Comparison of ENCODE assay signal across 8 cellular contexts in genomic region chr2:147082850-147083522, GRCh38.
DNase-seq lines count a peak whose midpoint lies in the region; ATAC-seq and TF ChIP-seq lines count a peak whose summit lies in the region.

No MANE protein-coding gene starts in this region.

- no peaks in the 10 kb centered on the region for H3K27me3 ChIP-seq in vagina

- TF ChIP-seq POLR2A in vagina (IDR thresholded peaks at IDR 0.05), result no peak

- DNase-seq in DMS114 treated with DMSO at 0.1 percent for 48 hours (lab: John Stamatoyannopoulos, UW; ENCODE audit: unreplicated experiment) (peak; percentile 4), NCI-H82 treated with DMSO at 0.1 percent for 48 hours (lab: John Stamatoyannopoulos, UW; ENCODE audit: unreplicated experiment) (peak; percentile 41), activated T-cell treated with anti-CD3 and anti-CD28 coated beads for 48 hours (ENCODE audit: low read depth) (peak; percentile 12), fibroblast of the conjunctiva (ENCODE audit: low read depth) (peak; percentile 51), nucleus accumbens (lab: John Stamatoyannopoulos, UW) (peak in 42 of 56 donors; percentile 1 to 71 (median 16)), vagina (ENCODE audit: extremely low spot score in 2 of 2) (no peak)

- H3K4me1 ChIP-seq in vagina, result no peaks in the 10 kb centered on the region

- ATAC-seq in GM19397 (IDR thresholded peaks at IDR 0.05; ENCODE audit: unreplicated experiment) (peak; percentile 79), HG03469 (IDR thresholded peaks at IDR 0.05; ENCODE audit: unreplicated experiment) (peak; percentile 87)

- no peak overlapping the region for H3K27ac ChIP-seq in vagina

- TF ChIP-seq CTCF in vagina (IDR thresholded peaks at IDR 0.05), result peak; percentile 20 to 77 (median 74)

- intact Hi-C loops in vagina (cut with DNase I), result no loop called here

- no peaks in the 10 kb centered on the region for H3K9me3 ChIP-seq in vagina

- no peaks in the 10 kb centered on the region for H3K36me3 ChIP-seq in vagina

- no peak overlapping the region for H3K4me3 ChIP-seq in vagina

Comparison
In these comparisons a context has a peak if more than half of its experiments do, and no peak if none do; other contexts are left out.
1. DNase-seq: peak in DMS114 treated with DMSO at 0.1 percent for 48 hours (single experiment), NCI-H82 treated with DMSO at 0.1 percent for 48 hours (single experiment), activated T-cell treated with anti-CD3 and anti-CD28 coated beads for 48 hours (single experiment), fibroblast of the conjunctiva (single experiment) and nucleus accumbens (42 of 56); none in vagina (0 of 2).